13 cellular contexts compared by ENCODE assay signal in the genomic region with DNA sequence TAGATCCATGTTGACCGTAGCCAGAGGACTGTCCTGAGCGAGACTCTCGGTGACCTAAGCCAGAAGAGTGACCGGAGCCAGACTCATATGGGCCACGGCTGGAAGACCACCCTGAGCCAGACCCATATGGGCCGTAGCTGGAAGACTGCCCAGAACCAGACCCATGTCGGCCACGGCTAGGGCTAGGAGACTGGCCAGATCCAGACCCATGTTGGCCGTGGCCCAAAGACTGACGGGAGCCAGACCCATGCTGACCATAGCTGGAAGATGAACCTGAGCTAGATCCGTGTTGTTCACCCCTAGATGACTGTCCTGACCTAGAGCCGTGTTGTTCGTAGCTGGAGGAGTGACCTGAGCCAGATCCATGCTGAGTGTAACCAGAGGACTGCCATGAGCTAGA. TPM values are rescaled to one million over a fixed set of nuclear protein-coding genes. Genes with fewer than 3 reads are reported as not detected.
"Had no signal": no experiment of that assay in that cellular context is flagged by ENCODE, and none has a peak within 500 bp of the region (broad histone marks: within the 10 kb centered on the region; RNA-seq: fewer than 3 reads in every experiment).

No MANE protein-coding gene starts in this region.

RNA-seq across cellular contexts. Expression of a gene that starts 8.4 kb away (rescaled TPM):
- total RNA-seq: activated CD4-positive, alpha-beta memory T cell treated with anti-CD3 and anti-CD28 coated beads, Interleukin-2, amount 10 ng/mL, durations not matched to agents 7 days and 5 days; activated CD8-positive, alpha-beta memory T cell treated with anti-CD3 and anti-CD28 coated beads, Interleukin-2, amount 10 ng/mL, durations not matched to agents 7 days and 5 days; activated naive CD8-positive, alpha-beta T cell treated with anti-CD3 and anti-CD28 coated beads for 36 hours; activated T-cell treated with anti-CD3 and anti-CD28 coated beads, Interleukin-2, amount 50 U/mL, for 72 hours; activated T-helper 17 cell treated with anti-CD3 and anti-CD28 coated beads, Interleukin-2, amount 50 U/mL, for 72 hours; astrocyte; body of pancreas; LHCN-M2; NCI-H460; SJCRH30; T-helper 1 cell treated with Interleukin-12 subunit alpha and Interleukin-12 subunit beta and Interleukin-4 antibody, amounts not matched to agents 30 ng/mL and 1 ng/mL, for 36 hours; T-helper 2 cell treated with Interferon-gamma antibody and Interleukin-4, amounts not matched to agents 100 ng/mL and 5 ng/mL, for 36 hours had no signal

RNA-seq across cellular contexts. Expression of a gene that starts 56.6 kb away (rescaled TPM):
- total RNA-seq: activated CD4-positive, alpha-beta memory T cell treated with anti-CD3 and anti-CD28 coated beads, Interleukin-2, amount 10 ng/mL, durations not matched to agents 7 days and 5 days; activated CD8-positive, alpha-beta memory T cell treated with anti-CD3 and anti-CD28 coated beads, Interleukin-2, amount 10 ng/mL, durations not matched to agents 7 days and 5 days; activated naive CD8-positive, alpha-beta T cell treated with anti-CD3 and anti-CD28 coated beads for 36 hours; activated T-cell treated with anti-CD3 and anti-CD28 coated beads, Interleukin-2, amount 50 U/mL, for 72 hours; activated T-helper 17 cell treated with anti-CD3 and anti-CD28 coated beads, Interleukin-2, amount 50 U/mL, for 72 hours; body of pancreas; LHCN-M2; NCI-H460; RPMI7951; SJCRH30; T-helper 1 cell treated with Interleukin-12 subunit alpha and Interleukin-12 subunit beta and Interleukin-4 antibody, amounts not matched to agents 30 ng/mL and 1 ng/mL, for 36 hours; T-helper 2 cell treated with Interferon-gamma antibody and Interleukin-4, amounts not matched to agents 100 ng/mL and 5 ng/mL, for 36 hours had no signal
